8 cellular contexts compared by ENCODE assay signal in genomic region chr10:93199221-93199681, GRCh38.
DNase-seq lines count a peak whose midpoint lies in the region; ATAC-seq and TF ChIP-seq lines count a peak whose summit lies in the region.

No MANE protein-coding gene starts in this region.

- H3K27ac Mint-ChIP-seq in stimulated activated naive CD8-positive, alpha-beta T cell treated with anti-CD3 and anti-CD28 coated beads, Interleukin-15, Interleukin-2, amounts not matched to agents 100 ng/mL and 50 ng/mL, for 24 hours = no peak overlapping the region

- H3K9me3 Mint-ChIP-seq in stimulated activated naive CD8-positive, alpha-beta T cell treated with anti-CD3 and anti-CD28 coated beads, Interleukin-15, Interleukin-2, amounts not matched to agents 100 ng/mL and 50 ng/mL, for 24 hours = no peaks in the 10 kb centered on the region

- no peaks in the 10 kb centered on the region for H3K27me3 ChIP-seq in body of pancreas
- H3K27me3 ChIP-seq in left lung = no peaks in the 10 kb centered on the region

- H3K4me3 Mint-ChIP-seq in stimulated activated naive CD8-positive, alpha-beta T cell treated with anti-CD3 and anti-CD28 coated beads, Interleukin-15, Interleukin-2, amounts not matched to agents 100 ng/mL and 50 ng/mL, for 24 hours = peak overlapping the region; percentile 28

- no peak for TF ChIP-seq CTCF in body of pancreas (IDR thresholded peaks at IDR 0.05)
- no peak for TF ChIP-seq CTCF in left lung (IDR thresholded peaks at IDR 0.05)
- no peak for TF ChIP-seq CTCF in GM20000 (IDR thresholded peaks at IDR 0.05; ENCODE audit: extremely low read depth, missing control alignments)

- intact Hi-C loops in body of pancreas (cut with DNase I) (no loop called here), left lung (cut with DNase I) (no loop called here)

- no peak for ATAC-seq in stimulated activated naive CD8-positive, alpha-beta T cell treated with anti-CD3 and anti-CD28 coated beads, Interleukin-15, Interleukin-2, amounts not matched to agents 100 U/mL and 50 U/mL, for 24 hours
- ATAC-seq in body of pancreas = peak; percentile 30
- ATAC-seq in left lung = peak; percentile 93
- no peak for ATAC-seq in HG02870 (IDR thresholded peaks at IDR 0.05; ENCODE audit: unreplicated experiment)

- no peaks in the 10 kb centered on the region for H3K36me3 Mint-ChIP-seq in stimulated activated naive CD8-positive, alpha-beta T cell treated with anti-CD3 and anti-CD28 coated beads, Interleukin-15, Interleukin-2, amounts not matched to agents 100 ng/mL and 50 ng/mL, for 24 hours (ENCODE audit: low read depth)

- TF ChIP-seq POLR2A in body of pancreas (IDR thresholded peaks at IDR 0.05) = no peak

- H3K4me1 Mint-ChIP-seq in stimulated activated naive CD8-positive, alpha-beta T cell treated with anti-CD3 and anti-CD28 coated beads, Interleukin-15, Interleukin-2, amounts not matched to agents 100 ng/mL and 50 ng/mL, for 24 hours (ENCODE audit: low read depth) = peaks cover 12% of the 10 kb centered on the region

- WGBS in body of pancreas, 2 donors = 6 to 7% methylated on average over 9 of the region's 9 CpGs

- H3K27me3 Mint-ChIP-seq in stimulated activated naive CD8-positive, alpha-beta T cell treated with anti-CD3 and anti-CD28 coated beads, Interleukin-15, Interleukin-2, amounts not matched to agents 100 ng/mL and 50 ng/mL, for 24 hours = peaks cover 15% of the 10 kb centered on the region

- H3K4me1 ChIP-seq in body of pancreas (peaks cover 5% of the 10 kb centered on the region), left lung (peaks cover 5 to 17% of the 10 kb centered on the region in 2 donors)

- H3K27ac ChIP-seq in body of pancreas = peak overlapping the region in 1 of 4 donors; percentile 29
- peak overlapping the region in 1 of 2 donors; percentile 43 for H3K27ac ChIP-seq in left lung

- H3K9me3 ChIP-seq in body of pancreas (no peaks in the 10 kb centered on the region), left lung (no peaks in the 10 kb centered on the region)

- H3K36me3 ChIP-seq in body of pancreas (replicated peaks in 1 of 2; ENCODE audit: insufficient read depth in 1 of 2, low read depth in 2 of 2) = no peaks in the 10 kb centered on the region
- no peaks in the 10 kb centered on the region for H3K36me3 ChIP-seq in left lung

- no peak for DNase-seq in stimulated activated naive CD8-positive, alpha-beta T cell treated with anti-CD3 and anti-CD28 coated beads, Interleukin-15, Interleukin-2, amounts not matched to agents 100 U/mL and 50 U/mL, for 24 hours
- DNase-seq in body of pancreas = peak; percentile 34 to 72 (median 45)
- DNase-seq in left lung = peak in 1 of 2 donors; percentile 80
- DNase-seq in superior temporal gyrus (ENCODE audit: extremely low spot score) = peak; percentile 46
- no peak for DNase-seq in GM20000 (ENCODE audit: low spot score)
- no peak for DNase-seq in DMS 273 (lab: John Stamatoyannopoulos, UW; ENCODE audit: unreplicated experiment)

- H3K4me3 ChIP-seq in body of pancreas (peak overlapping the region in 1 of 2 donors; percentile 14), left lung (peak overlapping the region; percentile 16 to 27)

Comparison
In these comparisons a context has a peak if more than half of its experiments do, and no peak if none do; other contexts are left out.
1. ATAC-seq: peak in body of pancreas (single experiment) and left lung (single experiment); none in stimulated activated naive CD8-positive, alpha-beta T cell treated with anti-CD3 and anti-CD28 coated beads, Interleukin-15, Interleukin-2, amounts not matched to agents 100 U/mL and 50 U/mL, for 24 hours (single experiment) and HG02870 (single experiment).
2. DNase-seq: peak in body of pancreas (4 of 4) and superior temporal gyrus (single experiment); none in stimulated activated naive CD8-positive, alpha-beta T cell treated with anti-CD3 and anti-CD28 coated beads, Interleukin-15, Interleukin-2, amounts not matched to agents 100 U/mL and 50 U/mL, for 24 hours (single experiment), GM20000 (single experiment) and DMS 273 (single experiment).